Comparison of ENCODE assay signal across 2 cellular contexts in genomic region chr12:92070054-92070863, GRCh38.
A peak's percentile ranks its signal among the peaks of the same experiment; 100 is the strongest.
TF ChIP-seq lines count a peak whose summit lies in the region.

No MANE protein-coding gene starts in this region.

TF ChIP-seq in IMR-90, 13 proteins besides CTCF, POLR2A, EP300 and RAD21:
- TF ChIP-seq RFX5 (IDR thresholded peaks at IDR 0.05; ENCODE audit: low read depth, low read length) = no peak
- TF ChIP-seq ELK1 (IDR thresholded peaks at IDR 0.05; ENCODE audit: borderline replicate concordance, low read depth, low read length) = no peak
- no peak for TF ChIP-seq CHD1 (IDR thresholded peaks at IDR 0.05; ENCODE audit: low read depth, low read length)
- no peak for TF ChIP-seq MXI1 (IDR thresholded peaks at IDR 0.05; ENCODE audit: borderline replicate concordance, low read depth, low read length)
- no peak for TF ChIP-seq USF2 (IDR thresholded peaks at IDR 0.05; ENCODE audit: low read depth, low read length)
- TF ChIP-seq MAZ (IDR thresholded peaks at IDR 0.05; ENCODE audit: borderline replicate concordance, low read depth, low read length) = no peak
- TF ChIP-seq RCOR1 (IDR thresholded peaks at IDR 0.05; ENCODE audit: insufficient replicate concordance, low read length) = no peak
- TF ChIP-seq CEBPB (IDR thresholded peaks at IDR 0.05; ENCODE audit: low read depth, low read length) = no peak
- TF ChIP-seq MAFK (IDR thresholded peaks at IDR 0.05; ENCODE audit: low read depth, low read length) = no peak
- no peak for TF ChIP-seq SMC3 (IDR thresholded peaks at IDR 0.05; ENCODE audit: low read depth, low read length)
- TF ChIP-seq FOS (IDR thresholded peaks at IDR 0.05; ENCODE audit: low read depth, low read length) = no peak
- TF ChIP-seq BHLHE40 (IDR thresholded peaks at IDR 0.05; ENCODE audit: low read depth, low read length) = no peak
- TF ChIP-seq NFE2L2 (IDR thresholded peaks at IDR 0.05; ENCODE audit: low read depth, low read length) = no peak

TF ChIP-seq in HepG2, 621 proteins besides CTCF, POLR2A, EP300 and RAD21 (continued from another document and continues in another):
- TF ChIP-seq PCBP2 (optimal IDR thresholded peaks at IDR 0.05; ENCODE audit: low read depth, low read length, poor library complexity, severe bottlenecking) = no peak
- no peak for TF ChIP-seq PBX3 (CRISPR knock-in tag; IDR thresholded peaks at IDR 0.05; ENCODE audit: borderline replicate concordance)
- peak; percentile 69 for TF ChIP-seq TBX2 (CRISPR knock-in tag; IDR thresholded peaks at IDR 0.05; ENCODE audit: borderline replicate concordance)
- TF ChIP-seq RARA (CRISPR knock-in tag; IDR thresholded peaks at IDR 0.05) = peak; percentile 26
- no peak for TF ChIP-seq ZNF232 (CRISPR knock-in tag; IDR thresholded peaks at IDR 0.05; ENCODE audit: borderline replicate concordance)
- TF ChIP-seq MAX (IDR thresholded peaks at IDR 0.05) = peak; percentile 50; the same call in 1 of the 2 replicates
- TF ChIP-seq TCF7 (IDR thresholded peaks at IDR 0.05; ENCODE audit: low read depth) = 0 out of 2 replicates have a peak, but pooled peaks have one; percentile 6
- no peak for TF ChIP-seq BRD4 (CRISPR knock-in tag; IDR thresholded peaks at IDR 0.05)
- 0 out of 2 replicates have a peak, but pooled peaks have one; percentile 52 for TF ChIP-seq ARID5B (CRISPR knock-in tag; IDR thresholded peaks at IDR 0.05)
- peak; percentile 47; the same call in 1 of the 2 replicates for TF ChIP-seq CHD4 (IDR thresholded peaks at IDR 0.05; ENCODE audit: borderline replicate concordance, low read length)
- 0 out of 2 replicates have a peak, but pooled peaks have one; percentile 26 for TF ChIP-seq ZNF331 (CRISPR knock-in tag; IDR thresholded peaks at IDR 0.05)
- peak; percentile 29; the same call in 1 of the 2 replicates for TF ChIP-seq ZNF710 (CRISPR knock-in tag; IDR thresholded peaks at IDR 0.05; ENCODE audit: borderline replicate concordance)
- TF ChIP-seq ZBTB39 (CRISPR knock-in tag; IDR thresholded peaks at IDR 0.05) = no peak
- TF ChIP-seq SALL1 (CRISPR knock-in tag; IDR thresholded peaks at IDR 0.05) = peak; percentile 52; the same call in 1 of the 2 replicates
- no peak for TF ChIP-seq ZNF749 (CRISPR knock-in tag; IDR thresholded peaks at IDR 0.05; ENCODE audit: borderline replicate concordance)
- TF ChIP-seq ZNF781 (CRISPR knock-in tag; IDR thresholded peaks at IDR 0.05; ENCODE audit: borderline replicate concordance, not compliant biosample characterization) = no peak
- TF ChIP-seq ZHX2 (IDR thresholded peaks at IDR 0.05; ENCODE audit: low read depth) = no peak
- no peak for TF ChIP-seq ZHX2 (CRISPR knock-in tag; IDR thresholded peaks at IDR 0.05; ENCODE audit: borderline replicate concordance)
- peak; percentile 69 for TF ChIP-seq DRAP1 (CRISPR knock-in tag; IDR thresholded peaks at IDR 0.05)
- TF ChIP-seq HNRNPUL1 (IDR thresholded peaks at IDR 0.05; ENCODE audit: low read depth, low read length) = peak; percentile 64; the same call in 1 of the 2 replicates
- TF ChIP-seq NR2F1 (CRISPR knock-in tag; IDR thresholded peaks at IDR 0.05) = no peak
- TF ChIP-seq REL (CRISPR knock-in tag; conservative IDR thresholded peaks at IDR 0.05) = 0 out of 2 replicates have a peak, but pooled peaks have one; percentile 13
- peak in 1 of 2 experiments; percentile 62; a peak in 2 of 4 replicates for TF ChIP-seq KLF16 (CRISPR knock-in tag; IDR thresholded peaks at IDR 0.05)
- TF ChIP-seq ZBTB49 (CRISPR knock-in tag; IDR thresholded peaks at IDR 0.05; ENCODE audit: borderline replicate concordance) = no peak
- 0 out of 2 replicates have a peak, but pooled peaks have one; percentile 35 for TF ChIP-seq SOX5 (CRISPR knock-in tag; IDR thresholded peaks at IDR 0.05; ENCODE audit: borderline replicate concordance)
- TF ChIP-seq MBD4 (IDR thresholded peaks at IDR 0.05; ENCODE audit: borderline replicate concordance, low read length) = 0 out of 2 replicates have a peak, but pooled peaks have one; percentile 6
- 0 out of 2 replicates have a peak, but pooled peaks have one; percentile 42 for TF ChIP-seq POLR2G (IDR thresholded peaks at IDR 0.05; ENCODE audit: low read depth, low read length)
- TF ChIP-seq XRCC5 (optimal IDR thresholded peaks at IDR 0.05; ENCODE audit: low read length) = peak; percentile 67
